ENCODE assay signal across 8 cellular contexts in the genomic region with DNA sequence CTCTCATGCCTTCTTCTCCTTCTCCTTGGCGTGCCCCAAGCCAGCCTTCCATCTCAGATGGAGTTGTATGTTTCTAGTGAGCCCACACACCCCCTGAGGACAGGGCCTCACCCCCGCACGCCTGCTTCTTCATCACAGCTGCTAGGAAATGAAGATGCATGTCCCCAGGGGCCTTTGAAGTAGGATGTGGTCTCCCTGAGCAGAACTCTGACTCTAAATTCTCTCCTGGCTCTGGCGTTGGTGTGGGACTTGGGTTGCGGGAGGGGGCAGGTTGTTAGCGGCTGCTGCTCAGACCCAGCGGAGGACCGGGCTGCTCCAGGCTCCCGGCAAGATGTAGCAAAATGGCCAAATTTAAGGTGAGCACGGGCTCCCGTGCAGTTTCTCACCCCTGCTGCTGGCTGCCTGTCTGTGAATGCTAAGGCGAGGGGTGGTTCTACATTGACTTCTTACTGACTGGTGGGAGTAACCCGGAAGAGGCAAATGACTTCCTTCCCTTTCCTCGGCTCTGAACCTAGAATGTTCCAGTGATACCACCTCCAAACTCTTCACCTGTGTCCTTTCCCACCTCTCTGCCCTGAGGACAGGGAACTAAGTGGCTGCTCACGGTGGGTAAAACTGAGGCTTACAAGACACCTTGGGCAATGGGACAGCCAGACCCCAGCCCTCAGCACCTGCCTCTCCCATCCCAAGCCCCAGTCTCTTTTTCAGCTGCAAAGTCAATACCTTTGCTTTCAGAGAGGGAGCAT.
DNase-seq lines count a peak whose midpoint lies in the region; ATAC-seq and TF ChIP-seq lines count a peak whose summit lies in the region.

No MANE protein-coding gene starts in this region.

- H3K27ac ChIP-seq in coronary artery = peak overlapping the region; percentile 43 to 63

- no peak for TF ChIP-seq CTCF in coronary artery (IDR thresholded peaks at IDR 0.05)

- peak; percentile 78 for ATAC-seq in GM21423 (IDR thresholded peaks at IDR 0.05; ENCODE audit: unreplicated experiment)
- no peak for ATAC-seq in HG02588 (IDR thresholded peaks at IDR 0.05; ENCODE audit: unreplicated experiment)

- DNase-seq in NCI-H69 (lab: John Stamatoyannopoulos, UW) (peak; percentile 76), coronary artery (ENCODE audit: low spot score) (peak; percentile 55), globus pallidus (ENCODE audit: low spot score) (no peak), NCI-H2081 treated with DMSO at 0.1 percent for 48 hours (lab: John Stamatoyannopoulos, UW) (no peak), midbrain (lab: John Stamatoyannopoulos, UW) (no peak)
- DNase-seq in stimulated activated CD4-positive, alpha-beta T cell treated with anti-CD3 and anti-CD28 coated beads, Interleukin-2, amount 100 ng/mL, for 24 hours = peak; percentile 32 to 35

- H3K4me3 ChIP-seq in coronary artery = peak overlapping the region; percentile 50

Comparison
In these comparisons a context has a peak if more than half of its experiments do, and no peak if none do; other contexts are left out.
1. DNase-seq: peak in NCI-H69 (single experiment), coronary artery (single experiment) and stimulated activated CD4-positive, alpha-beta T cell treated with anti-CD3 and anti-CD28 coated beads, Interleukin-2, amount 100 ng/mL, for 24 hours (2 of 2); none in globus pallidus (single experiment), NCI-H2081 treated with DMSO at 0.1 percent for 48 hours (single experiment) and midbrain (single experiment).